In the genomic region with DNA sequence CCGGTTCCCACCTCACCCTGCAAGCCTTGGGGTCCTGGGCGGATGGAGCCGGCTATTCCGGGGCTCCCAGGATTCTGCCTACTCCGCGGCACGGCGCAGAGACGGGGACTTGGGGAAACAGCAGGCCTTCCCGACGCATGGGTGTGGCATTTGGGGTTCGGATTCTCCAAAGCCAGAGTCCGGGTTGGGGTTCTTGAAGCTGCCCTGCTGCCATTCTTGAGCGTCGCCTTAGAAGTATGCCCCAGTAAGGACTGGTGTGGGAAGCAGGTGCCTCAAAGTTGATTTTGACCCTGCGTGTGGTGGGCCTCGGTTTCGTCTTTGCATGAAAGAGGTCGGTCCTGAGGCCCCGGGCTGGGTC, we compare ENCODE assay signal across 8 cellular contexts. TPM values are rescaled to one million over a fixed set of nuclear protein-coding genes. Genes with fewer than 3 reads are reported as not detected.
A peak's percentile ranks its signal among the peaks of the same experiment; 100 is the strongest.
DNase-seq lines count a peak whose midpoint lies in the region; ATAC-seq, FAIRE-seq and TF ChIP-seq lines count a peak whose summit lies in the region.

No MANE protein-coding gene starts in this region.

- H3K27ac ChIP-seq in gastrocnemius medialis = peak overlapping the region; percentile 94 to 99 (median 96)

- no peak for ATAC-seq in T-helper 17 cell
- ATAC-seq in gastrocnemius medialis = no peak
- no peak for ATAC-seq in HG02840 (IDR thresholded peaks at IDR 0.05; ENCODE audit: low FRiP score, unreplicated experiment)

- in situ Hi-C loops in gastrocnemius medialis (cut with MboI; ENCODE audit: low sequenced_read_pairs in 4 of 4) = no loop called here

- intact Hi-C loops in gastrocnemius medialis (cut with DNase I; ENCODE audit: low total_unique reads) = loop anchor here (1.0 to 2.0 kb wide), 3 partner anchors 25 to 58 kb away; a partner anchor contains a TSS

- TF ChIP-seq POLR2A in gastrocnemius medialis (IDR thresholded peaks at IDR 0.05) = no peak

- H3K9me3 ChIP-seq in T-helper 17 cell (ENCODE audit: control insufficient read depth, low read length, poor library complexity, severe bottlenecking) (no peaks in the 10 kb centered on the region), gastrocnemius medialis (no peaks in the 10 kb centered on the region)

- peak overlapping the region; percentile 94 for H3K27ac Mint-ChIP-seq in T-helper 17 cell

- no peaks in the 10 kb centered on the region for H3K36me3 Mint-ChIP-seq in T-helper 17 cell (ENCODE audit: low read depth)

- DNase-seq in GM18507 (ENCODE audit: extremely low spot score, insufficient read length, low read depth) (no peak), T-helper 17 cell (no peak), fibroblast of the aortic adventitia (ENCODE audit: low read depth) (no peak), gastrocnemius medialis (no peak), NCI-H1092 treated with DMSO at 0.1 percent for 48 hours (lab: John Stamatoyannopoulos, UW) (no peak), activated gamma-delta T cell (lab: John Stamatoyannopoulos, UW) (no peak), germinal center (ENCODE audit: low spot score) (no peak)

- peaks cover 32 to 37% of the 10 kb centered on the region in 2 donors for H3K4me1 ChIP-seq in gastrocnemius medialis

- no peaks in the 10 kb centered on the region for H3K27me3 ChIP-seq in gastrocnemius medialis

- H3K4me3 ChIP-seq in fibroblast of the aortic adventitia (ENCODE audit: low read depth, low read length) = peak overlapping the region; percentile 91
- H3K4me3 ChIP-seq in gastrocnemius medialis = peak overlapping the region; percentile 83 to 100 (median 96)

- peaks cover 18% of the 10 kb centered on the region for H3K27me3 Mint-ChIP-seq in T-helper 17 cell

- H3K4me3 Mint-ChIP-seq in T-helper 17 cell = peak overlapping the region; percentile 96

- FAIRE-seq in GM18507 (lab: Jason Lieb, UNC) = peak; percentile 24

- H3K36me3 ChIP-seq in gastrocnemius medialis = peaks cover 0 to 3% of the 10 kb centered on the region in 2 donors

- peaks cover 20% of the 10 kb centered on the region for H3K4me1 Mint-ChIP-seq in T-helper 17 cell

- TF ChIP-seq CTCF in fibroblast of the aortic adventitia (IDR thresholded peaks at IDR 0.05; ENCODE audit: insufficient read depth, low read length) (no peak), gastrocnemius medialis (IDR thresholded peaks at IDR 0.05 in 4 of 5, conservative IDR thresholded peaks at IDR 0.05 in 1 of 5) (no peak)

RNA-seq across cellular contexts. Expression of a gene that starts 0.6 kb away (rescaled TPM):
- total RNA-seq in T-helper 17 cell (100 to 1,000 TPM; 233 to 245 TPM), fibroblast of the aortic adventitia (ENCODE audit: low replicate concordance) (171 and 217 TPM in 2 replicates), gastrocnemius medialis (100 to 1,000 TPM; 161 to 230 (median 183) TPM)

RNA-seq across cellular contexts. Expression of a gene that starts 9.0 kb away (rescaled TPM):
- total RNA-seq in T-helper 17 cell = 1 to 10 TPM in 1 of 2 donors, under 1 TPM in 1; 0.94 to 1.9 TPM
- 2.0 and 2.6 TPM in 2 replicates for total RNA-seq in fibroblast of the aortic adventitia (ENCODE audit: low replicate concordance)
- total RNA-seq in gastrocnemius medialis = under 1 TPM in 2 of 4 donors, not detected in 2; 0.26 to 0.64 TPM

RNA-seq across cellular contexts. Expression of a gene that starts 24.9 kb away (rescaled TPM):
- total RNA-seq in T-helper 17 cell (10 to 100 TPM; 16.3 to 18.2 TPM), fibroblast of the aortic adventitia (ENCODE audit: low replicate concordance) (6.1 and 16.9 TPM in 2 replicates), gastrocnemius medialis (10 to 100 TPM in 3 of 4 donors, 1 to 10 TPM in 1; 4.9 to 15.7 (median 12.3) TPM)

RNA-seq across cellular contexts. Expression of a gene that starts 31.6 kb away (rescaled TPM):
- total RNA-seq in T-helper 17 cell = 10 to 100 TPM; 55.2 to 59.9 TPM
- 32.5 and 74.1 TPM in 2 replicates for total RNA-seq in fibroblast of the aortic adventitia (ENCODE audit: low replicate concordance)
- total RNA-seq in gastrocnemius medialis = 100 to 1,000 TPM in 1 of 4 donors, 10 to 100 TPM in 3; 64.7 to 123 (median 74.2) TPM

RNA-seq across cellular contexts. Expression of a gene that starts 37.6 kb away (rescaled TPM):
- total RNA-seq in T-helper 17 cell (10 to 100 TPM; 20.9 to 21.6 TPM), fibroblast of the aortic adventitia (ENCODE audit: low replicate concordance) (5.9 and 21.8 TPM in 2 replicates), gastrocnemius medialis (10 to 100 TPM in 1 of 4 donors, 1 to 10 TPM in 3; 5.9 to 11.0 (median 7.8) TPM)
